Comparison of ENCODE assay signal across 9 cellular contexts in genomic region chr5:59123595-59124561, GRCh38.
A peak's percentile ranks its signal among the peaks of the same experiment; 100 is the strongest.
DNase-seq lines count a peak whose midpoint lies in the region; ATAC-seq, FAIRE-seq and TF ChIP-seq lines count a peak whose summit lies in the region.
"Had no signal": no experiment of that assay in that cellular context is flagged by ENCODE, and none has a peak within 500 bp of the region (broad histone marks: within the 10 kb centered on the region; RNA-seq: fewer than 3 reads in every experiment).

No MANE protein-coding gene starts in this region.

- H3K27me3 Mint-ChIP-seq in activated naive CD4-positive, alpha-beta T cell treated with anti-CD3 and anti-CD28 coated beads, Interleukin-2, amount 10 ng/mL, durations not matched to agents 7 days and 5 days: no peaks in the 10 kb centered on the region

- H3K9me3 ChIP-seq in endocrine pancreas (ENCODE audit: control insufficient read depth, low read length) (no peaks in the 10 kb centered on the region), tibial nerve (no peaks in the 10 kb centered on the region)

- H3K4me1 ChIP-seq in endocrine pancreas (ENCODE audit: control insufficient read depth, insufficient read depth, low read length) (peaks cover 38% of the 10 kb centered on the region), tibial nerve (peaks cover 0 to 31% (median 8%) of the 10 kb centered on the region in 4 donors)

- H3K27ac ChIP-seq in tibial nerve: peak overlapping the region in 3 of 4 donors; percentile 27 to 79 (median 47)

- no peaks in the 10 kb centered on the region for H3K36me3 ChIP-seq in endocrine pancreas (ENCODE audit: control insufficient read depth, insufficient read depth, low read length)
- H3K36me3 ChIP-seq in tibial nerve: no peaks in the 10 kb centered on the region

- peak; percentile 44 for DNase-seq in activated naive CD4-positive, alpha-beta T cell treated with anti-CD3 and anti-CD28 coated beads, Interleukin-2, amount 10 ng/mL, durations not matched to agents 7 days and 5 days
- DNase-seq in activated naive CD4-positive, alpha-beta T cell (lab: John Stamatoyannopoulos, UW): no peak
- DNase-seq in tibial nerve (ENCODE audit: low spot score in 2 of 2) (no peak), SIG-M5 (lab: John Stamatoyannopoulos, UW) (no peak), RCC 7860 (ENCODE audit: low spot score) (no peak)
- DNase-seq: MV-4-11 had no signal

- no peak overlapping the region for H3K9ac ChIP-seq in endocrine pancreas (ENCODE audit: control insufficient read depth, insufficient read depth, low read length)

- no peak overlapping the region for H3K4me3 Mint-ChIP-seq in activated naive CD4-positive, alpha-beta T cell treated with anti-CD3 and anti-CD28 coated beads, Interleukin-2, amount 10 ng/mL, durations not matched to agents 7 days and 5 days

- H3K9me3 Mint-ChIP-seq in activated naive CD4-positive, alpha-beta T cell treated with anti-CD3 and anti-CD28 coated beads, Interleukin-2, amount 10 ng/mL, durations not matched to agents 7 days and 5 days: peaks cover 5% of the 10 kb centered on the region

- no peak for FAIRE-seq in RCC 7860 (lab: Jason Lieb, UNC)

- TF ChIP-seq POLR2A in tibial nerve (IDR thresholded peaks at IDR 0.05): no peak

- peaks cover 13% of the 10 kb centered on the region for H3K4me1 Mint-ChIP-seq in activated naive CD4-positive, alpha-beta T cell treated with anti-CD3 and anti-CD28 coated beads, Interleukin-2, amount 10 ng/mL, durations not matched to agents 7 days and 5 days

- ATAC-seq in HG03442 (IDR thresholded peaks at IDR 0.05; ENCODE audit: unreplicated experiment): peak; percentile 43
- ATAC-seq in HG03045 (IDR thresholded peaks at IDR 0.05; ENCODE audit: unreplicated experiment): no peak

- no peaks in the 10 kb centered on the region for H3K27me3 ChIP-seq in endocrine pancreas (ENCODE audit: control insufficient read depth, insufficient read depth, low read length)
- H3K27me3 ChIP-seq in tibial nerve: no peaks in the 10 kb centered on the region

- no peak for TF ChIP-seq CTCF in tibial nerve (IDR thresholded peaks at IDR 0.05)

- H3K4me3 ChIP-seq in endocrine pancreas (ENCODE audit: control insufficient read depth, insufficient read depth, low read length): peak overlapping the region; percentile 61
- no peak overlapping the region for H3K4me3 ChIP-seq in tibial nerve

- 51% methylated on average over 5 of the region's 5 CpGs for WGBS in tibial nerve, 2 donors

- no peak overlapping the region for H3K27ac Mint-ChIP-seq in activated naive CD4-positive, alpha-beta T cell treated with anti-CD3 and anti-CD28 coated beads, Interleukin-2, amount 10 ng/mL, durations not matched to agents 7 days and 5 days

- CTCF ChIA-PET in activated naive CD4-positive, alpha-beta T cell treated with anti-CD3 and anti-CD28 coated beads, Interleukin-2, amount 10 ng/mL, durations not matched to agents 7 days and 5 days (lab: Charles Lee): interaction anchor here (0.8 to 3.2 kb wide), 17 partner anchors 10 to 238 kb away, joined by 3 to 43 read pairs (median 4); no protein-coding TSS in a partner anchor

- TF ChIP-seq EP300 in tibial nerve (IDR thresholded peaks at IDR 0.05): no peak

- peaks cover 17% of the 10 kb centered on the region for H3K36me3 Mint-ChIP-seq in activated naive CD4-positive, alpha-beta T cell treated with anti-CD3 and anti-CD28 coated beads, Interleukin-2, amount 10 ng/mL, durations not matched to agents 7 days and 5 days
